ENCODE assay signal across 1 cellular context in the genomic region with DNA sequence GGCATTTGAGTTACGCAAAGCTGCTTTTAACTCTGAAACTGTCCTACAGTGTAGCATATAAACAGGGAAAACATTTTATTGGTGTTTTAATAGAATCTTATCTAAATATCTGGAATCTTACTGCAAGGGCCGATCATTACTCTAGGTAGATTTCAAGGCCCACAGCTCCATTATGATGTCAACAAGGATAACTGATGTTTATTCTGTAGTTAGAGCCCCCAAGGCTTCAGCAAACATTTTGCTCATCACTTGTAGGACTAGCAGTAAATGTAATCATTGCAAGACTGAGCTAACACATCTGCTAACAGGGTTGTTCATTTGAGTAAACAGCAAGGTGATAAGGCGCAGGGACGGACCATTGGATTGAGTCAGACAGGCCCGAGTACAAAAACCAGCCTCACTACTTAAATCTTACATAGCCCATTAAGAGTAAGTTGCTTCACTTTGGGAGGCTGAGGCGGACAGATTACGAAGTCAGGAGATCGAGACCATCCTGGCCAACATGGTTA.
A peak's percentile ranks its signal among the peaks of the same experiment; 100 is the strongest.
TF ChIP-seq lines count a peak whose summit lies in the region.

No MANE protein-coding gene starts in this region.

TF ChIP-seq in HepG2, 621 proteins besides CTCF, POLR2A, EP300 and RAD21 (continued from another document and continues in another):
- TF ChIP-seq LCORL (IDR thresholded peaks at IDR 0.05) (no peak), LCORL (CRISPR knock-in tag; IDR thresholded peaks at IDR 0.05) (peak; percentile 92), MTA3 (CRISPR knock-in tag; IDR thresholded peaks at IDR 0.05) (no peak), ZNF20 (CRISPR knock-in tag; IDR thresholded peaks at IDR 0.05) (no peak), TEAD2 (CRISPR knock-in tag; IDR thresholded peaks at IDR 0.05) (no peak), MYNN (CRISPR knock-in tag; IDR thresholded peaks at IDR 0.05; ENCODE audit: low read depth) (no peak), ZFP1 (CRISPR knock-in tag; IDR thresholded peaks at IDR 0.05) (peak; percentile 48; the same call in 1 of the 2 replicates), IRF2 (CRISPR knock-in tag; IDR thresholded peaks at IDR 0.05) (peak; percentile 90), MEIS1 (CRISPR knock-in tag; IDR thresholded peaks at IDR 0.05; ENCODE audit: borderline replicate concordance) (no peak), ZNF547 (CRISPR knock-in tag; IDR thresholded peaks at IDR 0.05) (peak; percentile 40; the same call in 1 of the 2 replicates), FOXJ3 (CRISPR knock-in tag; IDR thresholded peaks at IDR 0.05; ENCODE audit: borderline replicate concordance) (peak; percentile 98), HNRNPH1 (optimal IDR thresholded peaks at IDR 0.05; ENCODE audit: low read depth, low read length) (no peak), FOXA3 (CRISPR knock-in tag; IDR thresholded peaks at IDR 0.05) (peak; percentile 100), ZNF605 (CRISPR knock-in tag; IDR thresholded peaks at IDR 0.05) (no peak), HNRNPK (IDR thresholded peaks at IDR 0.05; ENCODE audit: low read depth, low read length, poor library complexity, severe bottlenecking) (no peak), TBP (CRISPR knock-in tag; IDR thresholded peaks at IDR 0.05) (no peak), TEAD3 (CRISPR knock-in tag; optimal IDR thresholded peaks at IDR 0.05; ENCODE audit: borderline replicate concordance) (peak; percentile 76), ZNF841 (CRISPR knock-in tag; IDR thresholded peaks at IDR 0.05; ENCODE audit: borderline replicate concordance) (no peak), ZNF761 (CRISPR knock-in tag; conservative IDR thresholded peaks at IDR 0.05) (0 out of 2 replicates have a peak, but pooled peaks have one; percentile 22), ZNF138 (CRISPR knock-in tag; IDR thresholded peaks at IDR 0.05; ENCODE audit: low read depth) (no peak), ARNT2 (CRISPR knock-in tag; IDR thresholded peaks at IDR 0.05; ENCODE audit: low read depth) (no peak), SRF (IDR thresholded peaks at IDR 0.05; ENCODE audit: low read depth, low read length) (no peak), ZNF7 (CRISPR knock-in tag; IDR thresholded peaks at IDR 0.05) (no peak), ADNP (CRISPR knock-in tag; IDR thresholded peaks at IDR 0.05) (peak; percentile 96), GATA4 (IDR thresholded peaks at IDR 0.05; ENCODE audit: borderline replicate concordance, low read depth) (peak; percentile 96; the same call in 1 of the 2 replicates), ZNF354B (CRISPR knock-in tag; IDR thresholded peaks at IDR 0.05) (no peak), ZNF788 (CRISPR knock-in tag; IDR thresholded peaks at IDR 0.05; ENCODE audit: borderline replicate concordance) (peak; percentile 86; the same call in 1 of the 2 replicates), GZF1 (CRISPR knock-in tag; IDR thresholded peaks at IDR 0.05) (no peak), ZNF232 (CRISPR knock-in tag; IDR thresholded peaks at IDR 0.05; ENCODE audit: borderline replicate concordance) (peak; percentile 76)
- TF ChIP-seq, protein P1, sequence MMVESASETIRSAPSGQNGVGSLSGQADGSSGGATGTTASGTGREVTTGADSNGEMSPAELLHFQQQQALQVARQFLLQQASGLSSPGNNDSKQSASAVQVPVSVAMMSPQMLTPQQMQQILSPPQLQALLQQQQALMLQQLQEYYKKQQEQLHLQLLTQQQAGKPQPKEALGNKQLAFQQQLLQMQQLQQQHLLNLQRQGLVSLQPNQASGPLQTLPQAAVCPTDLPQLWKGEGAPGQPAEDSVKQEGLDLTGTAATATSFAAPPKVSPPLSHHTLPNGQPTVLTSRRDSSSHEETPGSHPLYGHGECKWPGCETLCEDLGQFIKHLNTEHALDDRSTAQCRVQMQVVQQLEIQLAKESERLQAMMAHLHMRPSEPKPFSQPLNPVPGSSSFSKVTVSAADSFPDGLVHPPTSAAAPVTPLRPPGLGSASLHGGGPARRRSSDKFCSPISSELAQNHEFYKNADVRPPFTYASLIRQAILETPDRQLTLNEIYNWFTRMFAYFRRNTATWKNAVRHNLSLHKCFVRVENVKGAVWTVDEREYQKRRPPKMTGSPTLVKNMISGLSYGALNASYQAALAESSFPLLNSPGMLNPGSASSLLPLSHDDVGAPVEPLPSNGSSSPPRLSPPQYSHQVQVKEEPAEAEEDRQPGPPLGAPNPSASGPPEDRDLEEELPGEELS (CRISPR knock-in tag; IDR thresholded peaks at IDR 0.05): peak; percentile 99
- TF ChIP-seq, protein P2, sequence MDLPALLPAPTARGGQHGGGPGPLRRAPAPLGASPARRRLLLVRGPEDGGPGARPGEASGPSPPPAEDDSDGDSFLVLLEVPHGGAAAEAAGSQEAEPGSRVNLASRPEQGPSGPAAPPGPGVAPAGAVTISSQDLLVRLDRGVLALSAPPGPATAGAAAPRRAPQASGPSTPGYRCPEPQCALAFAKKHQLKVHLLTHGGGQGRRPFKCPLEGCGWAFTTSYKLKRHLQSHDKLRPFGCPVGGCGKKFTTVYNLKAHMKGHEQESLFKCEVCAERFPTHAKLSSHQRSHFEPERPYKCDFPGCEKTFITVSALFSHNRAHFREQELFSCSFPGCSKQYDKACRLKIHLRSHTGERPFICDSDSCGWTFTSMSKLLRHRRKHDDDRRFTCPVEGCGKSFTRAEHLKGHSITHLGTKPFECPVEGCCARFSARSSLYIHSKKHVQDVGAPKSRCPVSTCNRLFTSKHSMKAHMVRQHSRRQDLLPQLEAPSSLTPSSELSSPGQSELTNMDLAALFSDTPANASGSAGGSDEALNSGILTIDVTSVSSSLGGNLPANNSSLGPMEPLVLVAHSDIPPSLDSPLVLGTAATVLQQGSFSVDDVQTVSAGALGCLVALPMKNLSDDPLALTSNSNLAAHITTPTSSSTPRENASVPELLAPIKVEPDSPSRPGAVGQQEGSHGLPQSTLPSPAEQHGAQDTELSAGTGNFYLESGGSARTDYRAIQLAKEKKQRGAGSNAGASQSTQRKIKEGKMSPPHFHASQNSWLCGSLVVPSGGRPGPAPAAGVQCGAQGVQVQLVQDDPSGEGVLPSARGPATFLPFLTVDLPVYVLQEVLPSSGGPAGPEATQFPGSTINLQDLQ (CRISPR knock-in tag; IDR thresholded peaks at IDR 0.05): no peak
- TF ChIP-seq, protein P3, sequence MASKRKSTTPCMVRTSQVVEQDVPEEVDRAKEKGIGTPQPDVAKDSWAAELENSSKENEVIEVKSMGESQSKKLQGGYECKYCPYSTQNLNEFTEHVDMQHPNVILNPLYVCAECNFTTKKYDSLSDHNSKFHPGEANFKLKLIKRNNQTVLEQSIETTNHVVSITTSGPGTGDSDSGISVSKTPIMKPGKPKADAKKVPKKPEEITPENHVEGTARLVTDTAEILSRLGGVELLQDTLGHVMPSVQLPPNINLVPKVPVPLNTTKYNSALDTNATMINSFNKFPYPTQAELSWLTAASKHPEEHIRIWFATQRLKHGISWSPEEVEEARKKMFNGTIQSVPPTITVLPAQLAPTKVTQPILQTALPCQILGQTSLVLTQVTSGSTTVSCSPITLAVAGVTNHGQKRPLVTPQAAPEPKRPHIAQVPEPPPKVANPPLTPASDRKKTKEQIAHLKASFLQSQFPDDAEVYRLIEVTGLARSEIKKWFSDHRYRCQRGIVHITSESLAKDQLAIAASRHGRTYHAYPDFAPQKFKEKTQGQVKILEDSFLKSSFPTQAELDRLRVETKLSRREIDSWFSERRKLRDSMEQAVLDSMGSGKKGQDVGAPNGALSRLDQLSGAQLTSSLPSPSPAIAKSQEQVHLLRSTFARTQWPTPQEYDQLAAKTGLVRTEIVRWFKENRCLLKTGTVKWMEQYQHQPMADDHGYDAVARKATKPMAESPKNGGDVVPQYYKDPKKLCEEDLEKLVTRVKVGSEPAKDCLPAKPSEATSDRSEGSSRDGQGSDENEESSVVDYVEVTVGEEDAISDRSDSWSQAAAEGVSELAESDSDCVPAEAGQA (IDR thresholded peaks at IDR 0.05; ENCODE audit: low read depth): peak; percentile 66; the same call in 1 of the 2 replicates
- TF ChIP-seq, protein P3 (CRISPR knock-in tag; IDR thresholded peaks at IDR 0.05; ENCODE audit: borderline replicate concordance): no peak
- TF ChIP-seq, protein P4, sequence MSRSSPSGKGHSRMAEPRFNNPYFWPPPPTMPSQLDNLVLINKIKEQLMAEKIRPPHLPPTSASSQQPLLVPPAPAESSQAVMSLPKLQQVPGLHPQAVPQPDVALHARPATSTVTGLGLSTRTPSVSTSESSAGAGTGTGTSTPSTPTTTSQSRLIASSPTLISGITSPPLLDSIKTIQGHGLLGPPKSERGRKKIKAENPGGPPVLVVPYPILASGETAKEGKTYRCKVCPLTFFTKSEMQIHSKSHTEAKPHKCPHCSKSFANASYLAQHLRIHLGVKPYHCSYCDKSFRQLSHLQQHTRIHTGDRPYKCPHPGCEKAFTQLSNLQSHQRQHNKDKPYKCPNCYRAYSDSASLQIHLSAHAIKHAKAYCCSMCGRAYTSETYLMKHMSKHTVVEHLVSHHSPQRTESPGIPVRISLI (CRISPR knock-in tag; IDR thresholded peaks at IDR 0.05; ENCODE audit: borderline replicate concordance): no peak
- TF ChIP-seq, protein P5, sequence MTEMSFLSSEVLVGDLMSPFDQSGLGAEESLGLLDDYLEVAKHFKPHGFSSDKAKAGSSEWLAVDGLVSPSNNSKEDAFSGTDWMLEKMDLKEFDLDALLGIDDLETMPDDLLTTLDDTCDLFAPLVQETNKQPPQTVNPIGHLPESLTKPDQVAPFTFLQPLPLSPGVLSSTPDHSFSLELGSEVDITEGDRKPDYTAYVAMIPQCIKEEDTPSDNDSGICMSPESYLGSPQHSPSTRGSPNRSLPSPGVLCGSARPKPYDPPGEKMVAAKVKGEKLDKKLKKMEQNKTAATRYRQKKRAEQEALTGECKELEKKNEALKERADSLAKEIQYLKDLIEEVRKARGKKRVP (CRISPR knock-in tag; IDR thresholded peaks at IDR 0.05): peak in 1 of 2 experiments; percentile 96; a peak in 2 of 4 replicates
- TF ChIP-seq, protein P6, sequence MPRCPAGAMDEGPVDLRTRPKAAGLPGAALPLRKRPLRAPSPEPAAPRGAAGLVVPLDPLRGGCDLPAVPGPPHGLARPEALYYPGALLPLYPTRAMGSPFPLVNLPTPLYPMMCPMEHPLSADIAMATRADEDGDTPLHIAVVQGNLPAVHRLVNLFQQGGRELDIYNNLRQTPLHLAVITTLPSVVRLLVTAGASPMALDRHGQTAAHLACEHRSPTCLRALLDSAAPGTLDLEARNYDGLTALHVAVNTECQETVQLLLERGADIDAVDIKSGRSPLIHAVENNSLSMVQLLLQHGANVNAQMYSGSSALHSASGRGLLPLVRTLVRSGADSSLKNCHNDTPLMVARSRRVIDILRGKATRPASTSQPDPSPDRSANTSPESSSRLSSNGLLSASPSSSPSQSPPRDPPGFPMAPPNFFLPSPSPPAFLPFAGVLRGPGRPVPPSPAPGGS (CRISPR knock-in tag; IDR thresholded peaks at IDR 0.05): peak; percentile 49; the same call in 1 of the 2 replicates
- TF ChIP-seq, protein P7, sequence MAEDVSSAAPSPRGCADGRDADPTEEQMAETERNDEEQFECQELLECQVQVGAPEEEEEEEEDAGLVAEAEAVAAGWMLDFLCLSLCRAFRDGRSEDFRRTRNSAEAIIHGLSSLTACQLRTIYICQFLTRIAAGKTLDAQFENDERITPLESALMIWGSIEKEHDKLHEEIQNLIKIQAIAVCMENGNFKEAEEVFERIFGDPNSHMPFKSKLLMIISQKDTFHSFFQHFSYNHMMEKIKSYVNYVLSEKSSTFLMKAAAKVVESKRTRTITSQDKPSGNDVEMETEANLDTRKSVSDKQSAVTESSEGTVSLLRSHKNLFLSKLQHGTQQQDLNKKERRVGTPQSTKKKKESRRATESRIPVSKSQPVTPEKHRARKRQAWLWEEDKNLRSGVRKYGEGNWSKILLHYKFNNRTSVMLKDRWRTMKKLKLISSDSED (CRISPR knock-in tag; IDR thresholded peaks at IDR 0.05): no peak
- TF ChIP-seq, protein P8, sequence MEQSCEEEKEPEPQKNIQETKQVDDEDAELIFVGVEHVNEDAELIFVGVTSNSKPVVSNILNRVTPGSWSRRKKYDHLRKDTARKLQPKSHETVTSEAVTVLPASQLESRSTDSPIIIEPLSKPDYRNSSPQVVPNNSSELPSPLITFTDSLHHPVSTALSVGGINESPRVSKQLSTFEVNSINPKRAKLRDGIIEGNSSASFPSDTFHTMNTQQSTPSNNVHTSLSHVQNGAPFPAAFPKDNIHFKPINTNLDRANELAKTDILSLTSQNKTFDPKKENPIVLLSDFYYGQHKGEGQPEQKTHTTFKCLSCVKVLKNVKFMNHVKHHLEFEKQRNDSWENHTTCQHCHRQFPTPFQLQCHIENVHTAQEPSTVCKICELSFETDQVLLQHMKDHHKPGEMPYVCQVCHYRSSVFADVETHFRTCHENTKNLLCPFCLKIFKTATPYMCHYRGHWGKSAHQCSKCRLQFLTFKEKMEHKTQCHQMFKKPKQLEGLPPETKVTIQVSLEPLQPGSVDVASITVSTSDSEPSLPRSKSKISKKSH (CRISPR knock-in tag; IDR thresholded peaks at IDR 0.05; ENCODE audit: borderline replicate concordance): no peak
- TF ChIP-seq, protein P9, sequence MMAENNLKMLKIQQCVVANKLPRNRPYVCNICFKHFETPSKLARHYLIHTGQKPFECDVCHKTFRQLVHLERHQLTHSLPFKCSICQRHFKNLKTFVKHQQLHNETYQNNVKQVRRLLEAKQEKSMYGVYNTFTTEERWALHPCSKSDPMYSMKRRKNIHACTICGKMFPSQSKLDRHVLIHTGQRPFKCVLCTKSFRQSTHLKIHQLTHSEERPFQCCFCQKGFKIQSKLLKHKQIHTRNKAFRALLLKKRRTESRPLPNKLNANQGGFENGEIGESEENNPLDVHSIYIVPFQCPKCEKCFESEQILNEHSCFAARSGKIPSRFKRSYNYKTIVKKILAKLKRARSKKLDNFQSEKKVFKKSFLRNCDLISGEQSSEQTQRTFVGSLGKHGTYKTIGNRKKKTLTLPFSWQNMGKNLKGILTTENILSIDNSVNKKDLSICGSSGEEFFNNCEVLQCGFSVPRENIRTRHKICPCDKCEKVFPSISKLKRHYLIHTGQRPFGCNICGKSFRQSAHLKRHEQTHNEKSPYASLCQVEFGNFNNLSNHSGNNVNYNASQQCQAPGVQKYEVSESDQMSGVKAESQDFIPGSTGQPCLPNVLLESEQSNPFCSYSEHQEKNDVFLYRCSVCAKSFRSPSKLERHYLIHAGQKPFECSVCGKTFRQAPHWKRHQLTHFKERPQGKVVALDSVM (CRISPR knock-in tag; IDR thresholded peaks at IDR 0.05): peak; percentile 73
